ENCODE assay signal across 25 cellular contexts in the genomic region with DNA sequence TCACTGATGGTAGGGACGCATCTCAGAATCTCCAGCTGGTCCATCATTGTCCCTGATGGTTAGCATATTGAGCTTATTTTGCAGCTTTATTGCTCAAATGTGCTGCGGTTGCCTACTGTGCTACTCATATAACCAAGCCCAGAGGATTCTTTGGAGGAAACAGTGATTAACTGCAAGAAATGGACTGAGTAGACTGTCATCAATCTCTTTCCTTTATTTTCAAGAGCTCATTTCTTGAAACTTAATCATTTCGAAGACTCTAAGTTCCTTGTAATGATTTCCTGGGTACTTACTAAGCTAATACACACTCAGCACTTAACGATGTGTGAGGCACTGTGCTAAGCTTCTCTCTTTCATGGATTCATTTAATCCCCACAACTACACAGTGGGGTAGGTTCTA.
"Had no signal": no experiment of that assay in that cellular context is flagged by ENCODE, and none has a peak within 500 bp of the region (broad histone marks: within the 10 kb centered on the region; RNA-seq: fewer than 3 reads in every experiment).

No MANE protein-coding gene starts in this region.

- H3K4me3 ChIP-seq: K562, SJSA1, SK-N-MC had no signal

- H3K27ac Mint-ChIP-seq: IgD-negative memory B cell had no signal

- H3K4me1 ChIP-seq: SJSA1 had no signal

- H3K4me3 Mint-ChIP-seq: IgD-negative memory B cell had no signal

- H3K9me3 Mint-ChIP-seq: IgD-negative memory B cell had no signal

- FAIRE-seq: HTR-8/SVneo, K562, RCC 7860 had no signal

- H3K36me3 Mint-ChIP-seq: IgD-negative memory B cell had no signal

- H3K9ac ChIP-seq: KMS-11 had no signal

- H3K36me3 ChIP-seq: SJSA1 had no signal

- H3K4me2 ChIP-seq: KMS-11 had no signal

- H3K4me1 Mint-ChIP-seq: IgD-negative memory B cell had no signal

- H3K27ac ChIP-seq: HL-60, KMS-11, SJSA1, SK-N-MC had no signal

- H3K9me3 ChIP-seq: SJSA1 had no signal

- H3K27me3 ChIP-seq: SJSA1 had no signal

- DNase-seq: Kasumi-1, MM.1S, NCI-H1092 treated with DMSO at 0.1 percent for 48 hours, NCI-H1436, NCI-H187, NCI-H2029, NCI-H2081 treated with DMSO at 0.1 percent for 48 hours, NCI-H2171, NCI-H226, NCI-H446 treated with DMSO at 0.1 percent for 48 hours, NCI-H510A treated with DMSO at 0.1 percent for 48 hours, NCI-H526, NCI-H774, Right ventricle myocardium superior, RPMI8226, SIG-M5, T-helper 1 cell had no signal
